Comparison of ENCODE assay signal across 16 cellular contexts in the genomic region with DNA sequence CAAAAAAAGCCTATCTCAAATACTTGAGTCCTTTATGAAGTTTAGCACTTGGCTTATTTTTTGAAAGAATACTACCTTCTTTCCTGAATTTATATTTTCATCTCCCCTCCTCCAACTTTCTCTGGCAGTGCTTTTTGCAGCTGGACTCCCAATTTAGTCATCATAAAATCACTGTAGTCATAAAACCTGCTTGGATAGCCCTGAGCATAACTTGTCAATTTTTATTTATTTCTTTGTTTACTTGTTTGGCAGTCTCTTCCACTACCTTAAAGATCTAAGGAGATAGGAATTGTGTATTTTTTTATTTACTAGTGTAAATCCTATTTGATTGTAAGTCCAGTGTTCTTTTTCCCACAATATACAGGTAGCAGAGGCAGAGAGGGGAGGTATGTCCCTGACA. TPM values are rescaled to one million over a fixed set of nuclear protein-coding genes. Genes with fewer than 3 reads are reported as not detected.
"Had no signal": no experiment of that assay in that cellular context is flagged by ENCODE, and none has a peak within 500 bp of the region (broad histone marks: within the 10 kb centered on the region; RNA-seq: fewer than 3 reads in every experiment).

No MANE protein-coding gene starts in this region.

- H3K27ac ChIP-seq: testis, upper lobe of left lung had no signal

- H3K27me3 ChIP-seq: testis, upper lobe of left lung had no signal

- H3K4me3 ChIP-seq: testis, upper lobe of left lung had no signal

- H3K9me3 ChIP-seq: testis, upper lobe of left lung had no signal

- DNase-seq: activated CD8-positive, alpha-beta memory T cell treated with anti-CD3 and anti-CD28 coated beads for 24 hours; activated CD8-positive, alpha-beta memory T cell treated with anti-CD3 and anti-CD28 coated beads, Interleukin-2, amount 50 U/mL, for 48 hours; activated effector memory CD4-positive, alpha-beta T cell treated with anti-CD3 and anti-CD28 coated beads, Interleukin-2, amount 50 U/mL, for 16 hours; activated T-cell treated with anti-CD3 and anti-CD28 coated beads, Interleukin-2, amount 50 U/mL, for 48 hours; amniotic stem cell; effector CD4-positive, alpha-beta T cell; left cardiac atrium; mesendoderm; naive thymus-derived CD8-positive, alpha-beta T cell; stimulated activated CD4-positive, alpha-beta T cell treated with anti-CD3 and anti-CD28 coated beads, Interleukin-4, amount 100 ng/mL, for 4 hours; testis; upper lobe of left lung had no signal

- ATAC-seq: activated CD4-positive, CD25-positive, alpha-beta regulatory T cell treated with anti-CD3 and anti-CD28 coated beads, Interleukin-2, amount 50 U/mL, for 24 hours; esophagus mucosa; left cardiac atrium; naive thymus-derived CD8-positive, alpha-beta T cell; sciatic nerve; stimulated activated memory B cell treated with anti-CD40 and anti-IgM and Interleukin-4, amounts not matched to agents 10 μg/mL and 1 μg/mL and 100 μg/mL, for 72 hours had no signal

- H3K36me3 ChIP-seq: upper lobe of left lung had no signal

RNA-seq across cellular contexts. Expression of gene EDN1, which starts 11.2 kb away (rescaled TPM):
- polyA plus RNA-seq: naive thymus-derived CD8-positive, alpha-beta T cell had no signal
